In genomic region chr18:36665952-36666351, GRCh38 we compare ENCODE assay signal across 23 cellular contexts.
DNase-seq lines count a peak whose midpoint lies in the region; ATAC-seq, FAIRE-seq and TF ChIP-seq lines count a peak whose summit lies in the region.
"Had no signal": no experiment of that assay in that cellular context is flagged by ENCODE, and none has a peak within 500 bp of the region (broad histone marks: within the 10 kb centered on the region; RNA-seq: fewer than 3 reads in every experiment).

No MANE protein-coding gene starts in this region.

- no peaks in the 10 kb centered on the region for H3K4me1 ChIP-seq in HEK293 (ENCODE audit: control insufficient read depth, insufficient read depth, low read length)
- H3K4me1 ChIP-seq in K562 (replicated peaks in 1 of 2; ENCODE audit: control insufficient read depth in 2 of 2, insufficient read depth in 2 of 2, low read length in 2 of 2), result no peaks in the 10 kb centered on the region
- peaks cover 2% of the 10 kb centered on the region for H3K4me1 ChIP-seq in right cardiac atrium (ENCODE audit: control insufficient read depth, insufficient read depth, low read length)
- H3K4me1 ChIP-seq: BE2C had no signal

- no peak for TF ChIP-seq RAD21 in K562 (CRISPR knock-in tag; conservative IDR thresholded peaks at IDR 0.05 in 1 of 2, IDR thresholded peaks at IDR 0.05 in 1 of 2)

- FAIRE-seq in K562 (lab: Jason Lieb, UNC), result no peak
- FAIRE-seq: D721Med, GM19239, H1, HepG2 had no signal

- H3K4me3 Mint-ChIP-seq in stimulated activated memory B cell treated with anti-CD40 and anti-IgM and Interleukin-4, amounts not matched to agents 10 μg/mL and 1 μg/mL and 100 μg/mL, for 72 hours, result no peak overlapping the region

- peaks cover 13% of the 10 kb centered on the region for H3K27me3 Mint-ChIP-seq in stimulated activated memory B cell treated with anti-CD40 and anti-IgM and Interleukin-4, amounts not matched to agents 10 μg/mL and 1 μg/mL and 100 μg/mL, for 72 hours

- H3K4me3 ChIP-seq in HEK293 (ENCODE audit: low read depth, low read length) (no peak overlapping the region), K562 (no peak overlapping the region), right cardiac atrium (ENCODE audit: low read length) (no peak overlapping the region)

- in situ Hi-C loops in K562 (cut with MboI), result no loop called here

- no peaks in the 10 kb centered on the region for H3K4me1 Mint-ChIP-seq in stimulated activated memory B cell treated with anti-CD40 and anti-IgM and Interleukin-4, amounts not matched to agents 10 μg/mL and 1 μg/mL and 100 μg/mL, for 72 hours

- ATAC-seq in K562 (peak; percentile 47), right cardiac atrium (peak; percentile 34 to 51), HG03354 (IDR thresholded peaks at IDR 0.05; ENCODE audit: poor library complexity, severe bottlenecking, unreplicated experiment) (no peak)
- peak; percentile 49 for ATAC-seq in stimulated activated memory B cell treated with anti-CD40 and anti-IgM and Interleukin-4, amounts not matched to agents 10 μg/mL and 1 μg/mL and 100 μg/mL, for 72 hours
- ATAC-seq: HepG2, Panc1 had no signal

- H3K9me1 ChIP-seq in K562 (ENCODE audit: control insufficient read depth, insufficient read depth, low read length), result no peaks in the 10 kb centered on the region

- H3K9ac ChIP-seq in K562 (ENCODE audit: insufficient read depth in 1 of 2, low read depth in 2 of 2, low read length in 2 of 2), result no peak overlapping the region

- H3K79me2 ChIP-seq in K562 (ENCODE audit: control insufficient read depth, insufficient read depth, low read length), result no peaks in the 10 kb centered on the region

- BruUV-seq in K562 (replicated peaks; lab: Mats Ljungman, UMichigan), result no TSS peak

- H3K9me3 Mint-ChIP-seq in stimulated activated memory B cell treated with anti-CD40 and anti-IgM and Interleukin-4, amounts not matched to agents 10 μg/mL and 1 μg/mL and 100 μg/mL, for 72 hours, result no peaks in the 10 kb centered on the region

- no peak for TF ChIP-seq POLR2A in K562 (conservative IDR thresholded peaks at IDR 0.05)

- no peak overlapping the region for H3K4me2 ChIP-seq in K562 (ENCODE audit: insufficient read depth, low read length)

- no peaks in the 10 kb centered on the region for H3K36me3 ChIP-seq in HEK293 (ENCODE audit: control insufficient read depth in 2 of 2, insufficient read depth in 1 of 2, low read length in 2 of 2)
- no peaks in the 10 kb centered on the region for H3K36me3 ChIP-seq in K562 (ENCODE audit: control insufficient read depth, insufficient read depth, low read length)
- H3K36me3 ChIP-seq: BE2C had no signal

- no peak for TF ChIP-seq EP300 in K562 (IDR thresholded peaks at IDR 0.05; ENCODE audit: low read length)

- intact Hi-C loops in K562 (cut with micrococcal nuclease) (no loop called here), right cardiac atrium (cut with DNase I) (no loop called here)

- CTCF ChIA-PET in HEK293 (lab: Yijun Ruan, JAX), result no interaction called here
- CTCF ChIA-PET in K562 (lab: Yijun Ruan, JAX; ENCODE audit: low intra/inter-chr PET ratio), result no interaction called here

- no peaks in the 10 kb centered on the region; the same call in 1 of the 2 replicates for H4K20me1 ChIP-seq in K562 (replicated peaks; ENCODE audit: control insufficient read depth, insufficient read depth, low read length)

- no peaks in the 10 kb centered on the region for H3K9me3 ChIP-seq in HEK293 (ENCODE audit: control insufficient read depth, insufficient read depth, low read depth, low read length)
- H3K9me3 ChIP-seq in K562 (replicated peaks; ENCODE audit: control insufficient read depth, insufficient read depth, low read depth, low read length), result no peaks in the 10 kb centered on the region
- no peaks in the 10 kb centered on the region for H3K9me3 ChIP-seq in right cardiac atrium (ENCODE audit: control insufficient read depth, low read length)
- H3K9me3 ChIP-seq: BE2C had no signal

- H3K27ac Mint-ChIP-seq in stimulated activated memory B cell treated with anti-CD40 and anti-IgM and Interleukin-4, amounts not matched to agents 10 μg/mL and 1 μg/mL and 100 μg/mL, for 72 hours, result no peak overlapping the region

- 0% methylated on average over 1 of the region's 1 CpG for WGBS in K562 (ENCODE audit: insufficient coverage, low coverage, missing lambda C conversion rate)
- WGBS in right cardiac atrium, result 66% methylated on average over 1 of the region's 1 CpG

- H3K27me3 ChIP-seq in K562 (ENCODE audit: control insufficient read depth in 2 of 2, insufficient read depth in 2 of 2, low read length in 2 of 2), result no peaks in the 10 kb centered on the region
- H3K27me3 ChIP-seq in right cardiac atrium (ENCODE audit: control insufficient read depth, insufficient read depth), result no peaks in the 10 kb centered on the region
- H3K27me3 ChIP-seq: BE2C had no signal

- no peaks in the 10 kb centered on the region for H3K36me3 Mint-ChIP-seq in stimulated activated memory B cell treated with anti-CD40 and anti-IgM and Interleukin-4, amounts not matched to agents 10 μg/mL and 1 μg/mL and 100 μg/mL, for 72 hours

- DNase-seq in K562 (ENCODE audit: extremely low read depth in 1 of 4, low spot score in 3 of 4), result no peak
- DNase-seq in right cardiac atrium, result no peak
- DNase-seq in NCI-H2196 (lab: John Stamatoyannopoulos, UW; ENCODE audit: unreplicated experiment), result no peak
- no peak for DNase-seq in activated CD4-positive, alpha-beta T cell treated with anti-CD3 and anti-CD28 coated beads, Interleukin-2, amount 50 U/mL, for 1 hour
- DNase-seq: BE2C, DMS53, GDM1, KBM-7, MM.1S, NCI-H1092, NCI-H1436, NCI-H187 treated with DMSO at 0.1 percent for 48 hours, NCI-H2107, NCI-H69 had no signal

- no peak overlapping the region for H2AFZ ChIP-seq in K562 (ENCODE audit: low read depth, low read length)

- POLR2A ChIA-PET in HEK293 (lab: Yijun Ruan, JAX), result no interaction called here
- POLR2A ChIA-PET in K562 (lab: Yijun Ruan, JAX), result interaction anchor here (1.5 kb wide), 1 partner anchor 11 kb away, joined by 4 read pairs; no protein-coding TSS in a partner anchor

- H3K27ac ChIP-seq in HEK293 (ENCODE audit: extremely low read depth, low read depth, low read length) (no peak overlapping the region), K562 (ENCODE audit: extremely low read depth, low read depth, low read length) (no peak overlapping the region), right cardiac atrium (ENCODE audit: low read length) (no peak overlapping the region)
- H3K27ac ChIP-seq: HL-60 had no signal

- TF ChIP-seq CTCF in HEK293 (tag by site-specific recombination; IDR thresholded peaks at IDR 0.05), result no peak
- TF ChIP-seq CTCF in K562 (IDR thresholded peaks at IDR 0.05 in 2 of 3, conservative IDR thresholded peaks at IDR 0.05 in 1 of 3; ENCODE audit: insufficient read depth in 2 of 3, low read depth in 1 of 3, low read length in 3 of 3), result no peak

TF ChIP-seq in HEK293, 187 proteins besides CTCF, POLR2A, EP300 and RAD21:
- TF ChIP-seq TRIM28 (IDR thresholded peaks at IDR 0.05; ENCODE audit: borderline replicate concordance, low read length) (no peak), SCRT2 (tag by site-specific recombination; IDR thresholded peaks at IDR 0.05) (peak; percentile 81), SCRT1 (tag by site-specific recombination; IDR thresholded peaks at IDR 0.05; ENCODE audit: borderline replicate concordance) (0 out of 2 replicates have a peak, but pooled peaks have one; percentile 28), ZNF266 (tag by site-specific recombination; IDR thresholded peaks at IDR 0.05; ENCODE audit: low read depth) (no peak)

TF ChIP-seq in K562, 482 proteins besides CTCF, POLR2A, EP300 and RAD21:
- TF ChIP-seq CHD1 (IDR thresholded peaks at IDR 0.05; ENCODE audit: low read length) (no peak), OTX1 (CRISPR knock-in tag; IDR thresholded peaks at IDR 0.05) (no peak), ZNF232 (CRISPR knock-in tag; IDR thresholded peaks at IDR 0.05) (no peak)
